In genomic region chr17:9575381-9576072, GRCh38 we compare ENCODE assay signal across 8 cellular contexts. TPM values are rescaled to one million over a fixed set of nuclear protein-coding genes. Genes with fewer than 3 reads are reported as not detected.
DNase-seq lines count a peak whose midpoint lies in the region; ATAC-seq and TF ChIP-seq lines count a peak whose summit lies in the region.

Gene STX8, minus strand, starts transcription at chr17:9575820. Its CDS starts 12 bp downstream, at chr17:9575808.

- peak within 1 kb of the TSS; percentile 73 to 86 for H3K9ac ChIP-seq in liver (ENCODE audit: low read depth in 1 of 2, low read length in 2 of 2)

- TF ChIP-seq RAD21 in liver (IDR thresholded peaks at IDR 0.05), result peak; percentile 32 to 42

- H3K27ac ChIP-seq in liver (ENCODE audit: low read depth in 1 of 2, low read length in 2 of 2), result peak within 1 kb of the TSS; percentile 11 to 17

- in situ Hi-C loops in ACHN (cut with HindIII; ENCODE audit: low pct_ligation_motif_present, low pct_unique_long_range_greater_than_20kb, low sequenced_read_pairs), result no loop called here

- WGBS in liver, result under 1% methylated on average over 41 of the region's 41 CpGs

- no peak for TF ChIP-seq CTCF in liver (IDR thresholded peaks at IDR 0.05; ENCODE audit: low read depth, low read length, missing input control)

- no peaks in the 10 kb centered on the region for H3K9me3 ChIP-seq in liver (ENCODE audit: control insufficient read depth in 4 of 4, low read length in 3 of 4)

- no peaks in the 10 kb centered on the region for H3K27me3 ChIP-seq in liver (ENCODE audit: control insufficient read depth in 4 of 4, insufficient read depth in 4 of 4, low read length in 3 of 4)

- peaks cover 0 to 24% (median 20%) of the 10 kb centered on the region in 4 donors for H3K4me1 ChIP-seq in liver (ENCODE audit: control insufficient read depth in 4 of 4, insufficient read depth in 4 of 4, low read length in 3 of 4)

- ATAC-seq in GM18867 (IDR thresholded peaks at IDR 0.05; ENCODE audit: unreplicated experiment) (peak; percentile 84), HG03108 (IDR thresholded peaks at IDR 0.05; ENCODE audit: unreplicated experiment) (peak; percentile 79)

- H3K4me3 ChIP-seq in liver (ENCODE audit: low read depth in 1 of 3, low read length in 3 of 3), result peak within 1 kb of the TSS; percentile 81 to 93 (median 87)

- H3K36me3 ChIP-seq in liver (ENCODE audit: control insufficient read depth in 4 of 4, insufficient read depth in 3 of 4, low read depth in 1 of 4, low read length in 3 of 4), result no peaks in the 10 kb centered on the region

- DNase-seq in ACHN (peak; percentile 93), NCI-H526 treated with DMSO at 0.1 percent for 48 hours (lab: John Stamatoyannopoulos, UW) (peak; percentile 71), dermis blood vessel endothelial cell (peak; percentile 93)
- DNase-seq in activated CD4-positive, alpha-beta T cell treated with anti-CD3 and anti-CD28 coated beads, Interleukin-2, amount 50 U/mL, for 24 hours (ENCODE audit: low read depth in 1 of 2, low spot score in 1 of 2), result peak; percentile 56 to 73
- peak; percentile 86 for DNase-seq in stimulated activated CD4-positive, alpha-beta T cell treated with anti-CD3 and anti-CD28 coated beads, Interleukin-4, amount 100 ng/mL, for 1 hour

TF ChIP-seq in liver, 16 proteins besides CTCF, POLR2A, EP300 and RAD21:
- TF ChIP-seq TAF1 (conservative IDR thresholded peaks at IDR 0.05), result no peak
- TF ChIP-seq FOXA1 (IDR thresholded peaks at IDR 0.05), result peak; percentile 45
- TF ChIP-seq REST (IDR thresholded peaks at IDR 0.05), result peak; percentile 45
- TF ChIP-seq MAX (IDR thresholded peaks at IDR 0.05), result peak; percentile 61
- no peak for TF ChIP-seq FOXA2 (IDR thresholded peaks at IDR 0.05)
- TF ChIP-seq YY1 (IDR thresholded peaks at IDR 0.05), result peak; percentile 86
- no peak for TF ChIP-seq NR2F2 (IDR thresholded peaks at IDR 0.05)
- no peak for TF ChIP-seq ATF3 (IDR thresholded peaks at IDR 0.05)
- peak in 1 of 2 donors; percentile 51 for TF ChIP-seq HNF4A (conservative IDR thresholded peaks at IDR 0.05)
- TF ChIP-seq GABPA (IDR thresholded peaks at IDR 0.05 in 1 of 2, conservative IDR thresholded peaks at IDR 0.05 in 1 of 2), result peak in 1 of 2 donors; percentile 77
- peak; percentile 33 for TF ChIP-seq SP1 (IDR thresholded peaks at IDR 0.05)
- no peak for TF ChIP-seq HNF4G (IDR thresholded peaks at IDR 0.05)
- TF ChIP-seq EGR1 (IDR thresholded peaks at IDR 0.05; ENCODE audit: low read depth in 2 of 2), result peak in 1 of 2 donors; percentile 33
- TF ChIP-seq ZBTB33 (IDR thresholded peaks at IDR 0.05), result peak; percentile 88
- TF ChIP-seq JUND (IDR thresholded peaks at IDR 0.05), result no peak
- peak; percentile 47 to 48 for TF ChIP-seq RXRA (IDR thresholded peaks at IDR 0.05)

RNA-seq across cellular contexts. Expression of gene STX8, which starts in this region (rescaled TPM):
- total RNA-seq in dermis blood vessel endothelial cell (67.3 and 76.6 TPM in 2 replicates), liver (10 to 100 TPM; 26.6 to 30.8 TPM)
- polyA plus RNA-seq in liver, result 10 to 100 TPM; 14.7 to 39.5 TPM

Comparison
In these comparisons a context has a peak if more than half of its experiments do, and no peak if none do; other contexts are left out.
1. Peak in every context shown above with its lines: DNase-seq, ATAC-seq, H3K4me3 ChIP-seq and H3K27ac ChIP-seq.